8 cellular contexts compared by ENCODE assay signal in genomic region chr7:94655884-94656657, GRCh38. TPM values are rescaled to one million over a fixed set of nuclear protein-coding genes. Genes with fewer than 3 reads are reported as not detected.
DNase-seq lines count a peak whose midpoint lies in the region; FAIRE-seq and TF ChIP-seq lines count a peak whose summit lies in the region.

A gene with protein sequence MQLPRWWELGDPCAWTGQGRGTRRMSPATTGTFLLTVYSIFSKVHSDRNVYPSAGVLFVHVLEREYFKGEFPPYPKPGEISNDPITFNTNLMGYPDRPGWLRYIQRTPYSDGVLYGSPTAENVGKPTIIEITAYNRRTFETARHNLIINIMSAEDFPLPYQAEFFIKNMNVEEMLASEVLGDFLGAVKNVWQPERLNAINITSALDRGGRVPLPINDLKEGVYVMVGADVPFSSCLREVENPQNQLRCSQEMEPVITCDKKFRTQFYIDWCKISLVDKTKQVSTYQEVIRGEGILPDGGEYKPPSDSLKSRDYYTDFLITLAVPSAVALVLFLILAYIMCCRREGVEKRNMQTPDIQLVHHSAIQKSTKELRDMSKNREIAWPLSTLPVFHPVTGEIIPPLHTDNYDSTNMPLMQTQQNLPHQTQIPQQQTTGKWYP (minus strand): TSS chr7:94656133. CDS start chr7:94656098, 35 bp downstream.

- H3K36me3 ChIP-seq in Caco-2 (ENCODE audit: control insufficient read depth, insufficient read depth, low read length) (no peaks in the 10 kb centered on the region), endothelial cell of umbilical vein (ENCODE audit: control insufficient read depth in 2 of 2, extremely low read depth in 1 of 2, insufficient read depth in 2 of 2, low read length in 2 of 2) (no peaks in the 10 kb centered on the region)

- no peak within 1 kb of the TSS for H2BK5ac ChIP-seq in H9 (ENCODE audit: insufficient read length, low read length)

- H3K27ac Mint-ChIP-seq in Caco-2 (ENCODE audit: unreplicated experiment) (peak within 1 kb of the TSS; percentile 72), H9 (peak within 1 kb of the TSS in 2 of 3 experiments; percentile 89 to 93; a peak in 5 of 7 replicates)

- H4K8ac ChIP-seq in H9 (replicated peaks; ENCODE audit: insufficient read length, low read depth, low read length): no peak within 1 kb of the TSS

- peak within 1 kb of the TSS; percentile 93; the same call in 1 of the 2 replicates for H3K14ac ChIP-seq in H9 (ENCODE audit: insufficient read depth, low read length)

- H3K4me2 ChIP-seq in H9 (ENCODE audit: insufficient read depth, insufficient read length, low read length) (peak within 1 kb of the TSS; percentile 95), endothelial cell of umbilical vein (ENCODE audit: insufficient read depth, low read length) (peak within 1 kb of the TSS; percentile 98)

- FAIRE-seq in endothelial cell of umbilical vein (lab: Jason Lieb, UNC): no peak

- H3K9me3 Mint-ChIP-seq in Caco-2 (ENCODE audit: unreplicated experiment): no peaks in the 10 kb centered on the region
- H3K9me3 Mint-ChIP-seq in H9: peaks cover 13% of the 10 kb centered on the region in 2 experiments

- no peaks in the 10 kb centered on the region for H3K27me3 ChIP-seq in Caco-2 (replicated peaks; ENCODE audit: control insufficient read depth, insufficient read depth, low read length)
- H3K27me3 ChIP-seq in H9 (ENCODE audit: insufficient read depth, low read length): no peaks in the 10 kb centered on the region
- no peaks in the 10 kb centered on the region for H3K27me3 ChIP-seq in endothelial cell of umbilical vein (ENCODE audit: control insufficient read depth in 2 of 2, insufficient read depth in 2 of 2, low read length in 2 of 2)

- peaks cover 13% of the 10 kb centered on the region for H3K23me2 ChIP-seq in H9 (ENCODE audit: insufficient read length, low read depth, low read length, poor library complexity, severe bottlenecking)

- H3K27ac ChIP-seq in H9 (ENCODE audit: insufficient read length, low read depth, low read length) (no peak within 1 kb of the TSS), endothelial cell of umbilical vein (ENCODE audit: insufficient read depth, low read depth, low read length) (peak within 1 kb of the TSS; percentile 27)

- no peak within 1 kb of the TSS for H3K4ac ChIP-seq in H9 (ENCODE audit: low read depth, low read length)

- POLR2A ChIA-PET in Caco-2 (lab: Charles Lee) (interaction anchor here (0.6 to 2.3 kb wide), 5 partner anchors 143 to 814 kb away, joined by 3 to 15 read pairs (median 3); no protein-coding TSS in a partner anchor), endothelial cell of umbilical vein (lab: Charles Lee) (no interaction called here)

- H3K36me3 Mint-ChIP-seq in Caco-2 (ENCODE audit: insufficient read depth, unreplicated experiment) (peaks cover 27% of the 10 kb centered on the region), H9 (ENCODE audit: insufficient read depth in 1 of 3, low read depth in 3 of 3) (peaks cover 11 to 14% (median 12%) of the 10 kb centered on the region in 3 experiments; a peak in 6 of 7 replicates)

- H3K79me2 ChIP-seq in H9 (ENCODE audit: insufficient read depth, low read length): peaks cover 2% of the 10 kb centered on the region; the same call in 1 of the 2 replicates
- H3K79me2 ChIP-seq in endothelial cell of umbilical vein (ENCODE audit: control insufficient read depth, insufficient read depth, low read length): peaks cover 2% of the 10 kb centered on the region

- peak within 1 kb of the TSS; percentile 34 for H2AFZ ChIP-seq in H9 (ENCODE audit: low read length)
- H2AFZ ChIP-seq in endothelial cell of umbilical vein (ENCODE audit: low read depth, low read length): peak within 1 kb of the TSS; percentile 78

- peak within 1 kb of the TSS; percentile 88 for H3K4me3 Mint-ChIP-seq in Caco-2 (ENCODE audit: unreplicated experiment)
- peak within 1 kb of the TSS; percentile 91 to 92 for H3K4me3 Mint-ChIP-seq in H9

- no TSS peak for BruUV-seq in Caco-2 (replicated peaks; lab: Mats Ljungman, UMichigan)
- BruUV-seq in endothelial cell of umbilical vein (replicated peaks; lab: Mats Ljungman, UMichigan): TSS peak; percentile 75

- H2BK12ac ChIP-seq in H9 (ENCODE audit: insufficient read length, low read depth, low read length): no peak within 1 kb of the TSS

- H3K4me1 ChIP-seq in Caco-2 (no peaks in the 10 kb centered on the region), H9 (ENCODE audit: insufficient read depth, low read length) (no peaks in the 10 kb centered on the region), endothelial cell of umbilical vein (ENCODE audit: control insufficient read depth, extremely low read depth, insufficient read depth, low read length) (peaks cover 20% of the 10 kb centered on the region)

- TF ChIP-seq POLR2A in endothelial cell of umbilical vein (IDR thresholded peaks at IDR 0.05; ENCODE audit: low read depth, low read length): no peak

- no peak within 1 kb of the TSS for H3K56ac ChIP-seq in H9 (ENCODE audit: insufficient read length, low read depth, low read length)

- no peak within 1 kb of the TSS for H3K23ac ChIP-seq in H9 (ENCODE audit: insufficient read length, low read depth, low read length)

- H3K9me3 ChIP-seq in Caco-2 (no peaks in the 10 kb centered on the region), H9 (ENCODE audit: control insufficient read depth, low read depth, low read length) (no peaks in the 10 kb centered on the region), endothelial cell of umbilical vein (replicated peaks; ENCODE audit: control insufficient read depth, insufficient read depth, low read length) (no peaks in the 10 kb centered on the region)

- intact Hi-C loops in Caco-2 (cut with micrococcal nuclease; ENCODE audit: unreplicated experiment) (loop anchor here (1.0 to 10.0 kb wide), 8 partner anchors 94 to 821 kb away; no protein-coding TSS in a partner anchor), endothelial cell of umbilical vein (cut with micrococcal nuclease) (loop anchor here (1.0 to 5.0 kb wide), 10 partner anchors 24 to 821 kb away; partner anchors contain the start of gene PPP1R9A)

- no peaks in the 10 kb centered on the region for H3K9me1 ChIP-seq in endothelial cell of umbilical vein (replicated peaks; ENCODE audit: control insufficient read depth, extremely low read depth, insufficient read depth, low read length)

- DNase-seq in Caco-2: peak; percentile 93 to 94
- DNase-seq in H9: peak; percentile 91
- peak; percentile 79 for DNase-seq in NCI-H345 (lab: John Stamatoyannopoulos, UW)
- peak; percentile 48 for DNase-seq in activated CD8-positive, alpha-beta memory T cell treated with anti-CD3 and anti-CD28 coated beads, Interleukin-2, amount 50 U/mL, for 4 hours
- peak; percentile 65 for DNase-seq in endothelial cell of umbilical vein (ENCODE audit: low read depth, low spot score)
- peak; percentile 89 for DNase-seq in mesenteric fat pad (ENCODE audit: low spot score)
- peak in 4 of 6 experiments; percentile 5 to 20 (median 12) for DNase-seq in stimulated activated naive CD4-positive, alpha-beta T cell (lab: John Stamatoyannopoulos, UW)
- no peak for DNase-seq in HT-29 (ENCODE audit: low spot score)

- no peak within 1 kb of the TSS for H2BK15ac ChIP-seq in H9 (ENCODE audit: low read depth, low read length)

- no CpG with 5 or more reads among the region's 61 CpGs for WGBS in H9 (ENCODE audit: extremely low coverage, insufficient read length, low lambda C conversion rate)

- TF ChIP-seq CTCF in Caco-2 (IDR thresholded peaks at IDR 0.05; ENCODE audit: insufficient read depth in 1 of 2, low read depth in 1 of 2, low read length in 1 of 2, severe bottlenecking in 1 of 2, unreplicated experiment in 1 of 2) (peak; percentile 65 to 93), H9 (conservative IDR thresholded peaks at IDR 0.05) (peak; percentile 77), endothelial cell of umbilical vein (IDR thresholded peaks at IDR 0.05; ENCODE audit: extremely low read depth in 1 of 2, insufficient read depth in 1 of 2, low read depth in 1 of 2, low read length in 2 of 2) (peak; percentile 17 to 70)

- no peak within 1 kb of the TSS for H4K5ac ChIP-seq in H9 (ENCODE audit: insufficient read length, low read depth, low read length)

- H3K4me1 Mint-ChIP-seq in Caco-2 (ENCODE audit: low read depth, unreplicated experiment): peaks cover 5% of the 10 kb centered on the region
- H3K4me1 Mint-ChIP-seq in H9: peaks cover 10 to 11% of the 10 kb centered on the region in 2 experiments; a peak in 3 of 4 replicates

- H3K79me1 ChIP-seq in H9 (ENCODE audit: insufficient read depth, low read depth, low read length, poor library complexity, severe bottlenecking): no peaks in the 10 kb centered on the region

- no peak within 1 kb of the TSS for H2AK5ac ChIP-seq in H9 (ENCODE audit: insufficient read length, low read length)

- dilution Hi-C loops in endothelial cell of umbilical vein (cut with MboI; ENCODE audit: extremely low pct_ligation_motif_present, low sequenced_read_pairs): no loop called here

- no peak within 1 kb of the TSS for H3T11ph ChIP-seq in H9 (ENCODE audit: low read length)

- H3K18ac ChIP-seq in H9 (ENCODE audit: insufficient read length, low read depth, low read length): peak within 1 kb of the TSS; percentile 88

- no peak within 1 kb of the TSS for H4K91ac ChIP-seq in H9 (ENCODE audit: insufficient read length, low read depth, low read length)

- no peaks in the 10 kb centered on the region for H4K20me1 ChIP-seq in H9 (ENCODE audit: control insufficient read depth, insufficient read depth, insufficient read length)
- no peaks in the 10 kb centered on the region for H4K20me1 ChIP-seq in endothelial cell of umbilical vein (replicated peaks; ENCODE audit: control insufficient read depth, extremely low read depth, insufficient read depth, low read length)

- CTCF ChIA-PET in Caco-2 (lab: Charles Lee) (interaction anchor here (0.5 to 3.0 kb wide), 9 partner anchors 60 to 821 kb away, joined by 3 to 29 read pairs (median 3); partner anchors contain the start of gene CASD1), endothelial cell of umbilical vein (lab: Charles Lee) (interaction anchor here (0.7 to 3.5 kb wide), 21 partner anchors 11 to 822 kb away, joined by 3 to 76 read pairs (median 5); no protein-coding TSS in a partner anchor)

- peak within 1 kb of the TSS; percentile 79 for H3K4me3 ChIP-seq in Caco-2 (ENCODE audit: low read depth, low read length)
- H3K4me3 ChIP-seq in endothelial cell of umbilical vein (replicated peaks in 1 of 3; ENCODE audit: insufficient read depth in 1 of 3, low read depth in 1 of 3, low read length in 3 of 3): peak within 1 kb of the TSS; percentile 70 to 98 (median 86)

- H3K27me3 Mint-ChIP-seq in Caco-2 (ENCODE audit: insufficient read depth, unreplicated experiment): no peaks in the 10 kb centered on the region
- peaks cover 12% of the 10 kb centered on the region for H3K27me3 Mint-ChIP-seq in H9 (ENCODE audit: low read depth)

- no peak within 1 kb of the TSS for H2BK120ac ChIP-seq in H9 (ENCODE audit: low read depth, low read length, poor library complexity, severe bottlenecking)

- no peak within 1 kb of the TSS for H2BK20ac ChIP-seq in H9 (ENCODE audit: low read depth, low read length, poor library complexity, severe bottlenecking)

- peak within 1 kb of the TSS; percentile 82 for H3K9ac ChIP-seq in H9 (ENCODE audit: extremely low read depth, insufficient read length, low read length)
- peak within 1 kb of the TSS; percentile 91 for H3K9ac ChIP-seq in endothelial cell of umbilical vein (replicated peaks; ENCODE audit: extremely low read depth, insufficient read depth, low read length)

RNA-seq across cellular contexts. Expression of the gene that starts here (rescaled TPM):
- total RNA-seq in Caco-2 (2022) (56.2 and 59.2 TPM in 2 replicates), H9 (2021) (30.5 and 30.8 TPM in 2 replicates), endothelial cell of umbilical vein (53.3 and 57.7 TPM in 2 replicates), mesenteric fat pad (58.1 TPM)
- polyA plus RNA-seq in endothelial cell of umbilical vein: 37.3 and 46.8 TPM in 2 replicates
- 44.6 and 50.3 TPM in 2 replicates for polyA plus RNA-seq in endothelial cell of umbilical vein (2011; cell fraction: cytosol; rRNA removed)
- polyA plus RNA-seq in endothelial cell of umbilical vein (2011; cell fraction: nucleus; rRNA removed): 58.1 and 61.0 TPM in 2 replicates
- polyA plus RNA-seq in endothelial cell of umbilical vein (2012): 30.9 and 33.5 TPM in 2 replicates
- 49.8 and 73.8 TPM in 2 replicates for polyA minus RNA-seq in endothelial cell of umbilical vein
- polyA minus RNA-seq in endothelial cell of umbilical vein (2011; cell fraction: cytosol; rRNA and poly(A)+ RNA removed): 12.0 TPM
- 86.0 and 103 TPM in 2 replicates for polyA minus RNA-seq in endothelial cell of umbilical vein (2011; cell fraction: nucleus; rRNA and poly(A)+ RNA removed)
- not detected in 2 replicates for total RNA-seq in HT-29 (2014; rRNA removed; shearing (Covaris generic))

Comparison
In these comparisons a context has a peak if more than half of its experiments do, and no peak if none do; other contexts are left out.
1. RNA of the gene that starts here (total RNA-seq): 58.1 TPM in mesenteric fat pad (single experiment), 56.2 to 59.2 TPM in Caco-2, 53.3 to 57.7 TPM in endothelial cell of umbilical vein and 30.5 to 30.8 TPM in H9; not detected in HT-29; every median in the first group is over 10 times any median in the second.
2. Peak in every context shown above with its lines, with median percentiles within 50 percentile points of each other: CTCF ChIP-seq.